ENCODE assay signal across 21 cellular contexts in genomic region chr1:36456391-36456928, GRCh38. TPM values are rescaled to one million over a fixed set of nuclear protein-coding genes. Genes with fewer than 3 reads are reported as not detected.
DNase-seq lines count a peak whose midpoint lies in the region; ATAC-seq, FAIRE-seq and TF ChIP-seq lines count a peak whose summit lies in the region.
"Had no signal": no experiment of that assay in that cellular context is flagged by ENCODE, and none has a peak within 500 bp of the region (broad histone marks: within the 10 kb centered on the region; RNA-seq: fewer than 3 reads in every experiment).

No MANE protein-coding gene starts in this region.

- intact Hi-C loops in activated CD4-positive, alpha-beta T cell treated with anti-CD3 and anti-CD28 coated beads, Interleukin-2, amount 10 ng/mL, durations not matched to agents 24 days and 14 days (cut with micrococcal nuclease), result no loop called here
- intact Hi-C loops in K562 (cut with micrococcal nuclease), result no loop called here

- H3K79me2 ChIP-seq in K562 (ENCODE audit: control insufficient read depth, insufficient read depth, low read length) (no peaks in the 10 kb centered on the region), SK-N-SH (ENCODE audit: insufficient read depth) (no peaks in the 10 kb centered on the region)

- BruUV-seq in K562 (replicated peaks; lab: Mats Ljungman, UMichigan), result no TSS peak

- no peak overlapping the region for H2AFZ ChIP-seq in K562 (ENCODE audit: low read depth, low read length)
- no peak overlapping the region for H2AFZ ChIP-seq in SK-N-SH (ENCODE audit: low read depth)

- H3K36me3 Mint-ChIP-seq in activated CD4-positive, alpha-beta T cell treated with anti-CD3 and anti-CD28 coated beads, Interleukin-2, amount 10 ng/mL, durations not matched to agents 24 days and 14 days (ENCODE audit: low read depth), result peaks cover 55% of the 10 kb centered on the region
- peaks cover 62% of the 10 kb centered on the region for H3K36me3 Mint-ChIP-seq in stimulated activated naive CD8-positive, alpha-beta T cell treated with anti-CD3 and anti-CD28 coated beads, Interleukin-15, Interleukin-2, amounts not matched to agents 100 ng/mL and 50 ng/mL, for 24 hours (ENCODE audit: low read depth)

- peaks cover 12% of the 10 kb centered on the region for H3F3A ChIP-seq in SK-N-SH (replicated peaks; ENCODE audit: insufficient read depth)

- H3K4me1 ChIP-seq in K562 (replicated peaks in 1 of 2; ENCODE audit: control insufficient read depth in 2 of 2, insufficient read depth in 2 of 2, low read length in 2 of 2) (peaks cover 10 to 17% of the 10 kb centered on the region in 2 experiments; a peak in 4 of 5 replicates), SK-N-SH (ENCODE audit: control insufficient read depth in 1 of 2, insufficient read depth in 2 of 2, low read depth in 1 of 2, low read length in 1 of 2) (no peaks in the 10 kb centered on the region), small intestine (ENCODE audit: control insufficient read depth in 2 of 2, insufficient read depth in 1 of 2, low read depth in 1 of 2, low read length in 1 of 2) (no peaks in the 10 kb centered on the region)
- H3K4me1 ChIP-seq: Peyer's patch had no signal

- H3K27ac ChIP-seq in K562 (ENCODE audit: extremely low read depth, low read depth, low read length) (no peak overlapping the region), SK-N-SH (ENCODE audit: low read depth in 2 of 2, low read length in 1 of 2) (no peak overlapping the region), small intestine (ENCODE audit: low read depth in 1 of 2, low read length in 1 of 2) (no peak overlapping the region)
- H3K27ac ChIP-seq: Peyer's patch had no signal

- FAIRE-seq in K562 (lab: Jason Lieb, UNC) (no peak), small intestine (lab: Jason Lieb, UNC) (no peak)
- FAIRE-seq: GM18507 had no signal

- H3K4me3 ChIP-seq in K562, result no peak overlapping the region
- no peak overlapping the region for H3K4me3 ChIP-seq in SK-N-SH (ENCODE audit: low read depth in 2 of 2, low read length in 1 of 2)
- H3K4me3 ChIP-seq in small intestine (ENCODE audit: low read depth in 1 of 2, low read length in 2 of 2), result no peak overlapping the region
- H3K4me3 ChIP-seq: Peyer's patch had no signal

- CTCF ChIA-PET in K562 (lab: Yijun Ruan, JAX; ENCODE audit: low intra/inter-chr PET ratio) (interaction anchor here (0.6 kb wide), 1 partner anchor 43 kb away, joined by 3 read pairs; no protein-coding TSS in a partner anchor), SK-N-SH (lab: Yijun Ruan, JAX) (no interaction called here)

- no peaks in the 10 kb centered on the region for H3K9me3 Mint-ChIP-seq in activated CD4-positive, alpha-beta T cell treated with anti-CD3 and anti-CD28 coated beads, Interleukin-2, amount 10 ng/mL, durations not matched to agents 24 days and 14 days
- no peaks in the 10 kb centered on the region for H3K9me3 Mint-ChIP-seq in stimulated activated naive CD8-positive, alpha-beta T cell treated with anti-CD3 and anti-CD28 coated beads, Interleukin-15, Interleukin-2, amounts not matched to agents 100 ng/mL and 50 ng/mL, for 24 hours
- H3K9me3 Mint-ChIP-seq: IgD-negative memory B cell had no signal

- H3K36me3 ChIP-seq in K562 (ENCODE audit: control insufficient read depth, insufficient read depth, low read length) (peaks cover 73% of the 10 kb centered on the region), SK-N-SH (replicated peaks in 1 of 2; ENCODE audit: control insufficient read depth in 1 of 2, insufficient read depth in 2 of 2, low read length in 1 of 2) (peaks cover 44 to 51% of the 10 kb centered on the region in 2 experiments), small intestine (ENCODE audit: control insufficient read depth in 2 of 2, insufficient read depth in 2 of 2, low read length in 2 of 2) (peaks cover 8 to 24% of the 10 kb centered on the region in 2 donors)

- H4K20me1 ChIP-seq in K562 (replicated peaks; ENCODE audit: control insufficient read depth, insufficient read depth, low read length) (no peaks in the 10 kb centered on the region), SK-N-SH (ENCODE audit: insufficient read depth) (no peaks in the 10 kb centered on the region)

- ATAC-seq in stimulated activated naive CD8-positive, alpha-beta T cell treated with anti-CD3 and anti-CD28 coated beads, Interleukin-15, Interleukin-2, amounts not matched to agents 100 U/mL and 50 U/mL, for 24 hours, result no peak
- ATAC-seq in K562 (no peak), HG03095 (IDR thresholded peaks at IDR 0.05; ENCODE audit: unreplicated experiment) (no peak)

- TF ChIP-seq RAD21 in K562 (CRISPR knock-in tag; conservative IDR thresholded peaks at IDR 0.05 in 1 of 2, IDR thresholded peaks at IDR 0.05 in 1 of 2) (no peak), SK-N-SH (IDR thresholded peaks at IDR 0.05; ENCODE audit: low read length) (no peak)

- no peak overlapping the region for H3K9ac ChIP-seq in K562 (ENCODE audit: insufficient read depth in 1 of 2, low read depth in 2 of 2, low read length in 2 of 2)
- H3K9ac ChIP-seq in SK-N-SH, result no peak overlapping the region

- peaks cover 49% of the 10 kb centered on the region for H3K4me1 Mint-ChIP-seq in activated CD4-positive, alpha-beta T cell treated with anti-CD3 and anti-CD28 coated beads, Interleukin-2, amount 10 ng/mL, durations not matched to agents 24 days and 14 days
- peaks cover 36% of the 10 kb centered on the region for H3K4me1 Mint-ChIP-seq in stimulated activated naive CD8-positive, alpha-beta T cell treated with anti-CD3 and anti-CD28 coated beads, Interleukin-15, Interleukin-2, amounts not matched to agents 100 ng/mL and 50 ng/mL, for 24 hours (ENCODE audit: low read depth)

- TF ChIP-seq CTCF in K562 (IDR thresholded peaks at IDR 0.05 in 2 of 3, conservative IDR thresholded peaks at IDR 0.05 in 1 of 3; ENCODE audit: insufficient read depth in 2 of 3, low read depth in 1 of 3, low read length in 3 of 3) (no peak), SK-N-SH (IDR thresholded peaks at IDR 0.05) (no peak)

- H3K4me2 ChIP-seq in K562 (ENCODE audit: insufficient read depth, low read length), result no peak overlapping the region
- no peak overlapping the region for H3K4me2 ChIP-seq in SK-N-SH

- TF ChIP-seq EP300 in K562 (IDR thresholded peaks at IDR 0.05; ENCODE audit: low read length) (no peak), SK-N-SH (IDR thresholded peaks at IDR 0.05; ENCODE audit: borderline replicate concordance in 1 of 2, low read depth in 1 of 2, low read length in 1 of 2) (no peak)

- in situ Hi-C loops in K562 (cut with MboI), result no loop called here

- H3K9me1 ChIP-seq in K562 (ENCODE audit: control insufficient read depth, insufficient read depth, low read length), result no peaks in the 10 kb centered on the region

- peak overlapping the region; percentile 35 for H3K4me3 Mint-ChIP-seq in activated CD4-positive, alpha-beta T cell treated with anti-CD3 and anti-CD28 coated beads, Interleukin-2, amount 10 ng/mL, durations not matched to agents 24 days and 14 days
- no peak overlapping the region for H3K4me3 Mint-ChIP-seq in stimulated activated naive CD8-positive, alpha-beta T cell treated with anti-CD3 and anti-CD28 coated beads, Interleukin-15, Interleukin-2, amounts not matched to agents 100 ng/mL and 50 ng/mL, for 24 hours
- H3K4me3 Mint-ChIP-seq: IgD-negative memory B cell had no signal

- no peak for DNase-seq in activated CD4-positive, alpha-beta T cell treated with anti-CD3 and anti-CD28 coated beads, Interleukin-2, amount 10 ng/mL, durations not matched to agents 24 days and 14 days
- DNase-seq in activated CD4-positive, alpha-beta T cell treated with anti-CD3 and anti-CD28 coated beads for 1 hour, result no peak
- no peak for DNase-seq in stimulated activated naive CD8-positive, alpha-beta T cell treated with anti-CD3 and anti-CD28 coated beads, Interleukin-15, Interleukin-2, amounts not matched to agents 100 U/mL and 50 U/mL, for 24 hours
- no peak for DNase-seq in K562 (ENCODE audit: extremely low read depth in 1 of 4, low spot score in 3 of 4)
- DNase-seq in SK-N-SH, result no peak
- no peak for DNase-seq in small intestine
- DNase-seq: 8988T, C1 segment of cervical spinal cord, DMS153, H7, MV-4-11, NCI-H1417 treated with DMSO at 0.1 percent for 48 hours, NCI-H2029, NCI-H510A, NCI-H82, Peyer's patch, SHP77 treated with DMSO at 0.1 percent for 48 hours had no signal

- TF ChIP-seq POLR2A in K562 (conservative IDR thresholded peaks at IDR 0.05), result no peak

- H3K9me3 ChIP-seq in K562 (replicated peaks; ENCODE audit: control insufficient read depth, insufficient read depth, low read depth, low read length), result no peaks in the 10 kb centered on the region
- H3K9me3 ChIP-seq in SK-N-SH, result no peaks in the 10 kb centered on the region
- H3K9me3 ChIP-seq in small intestine (ENCODE audit: control insufficient read depth, low read depth), result no peaks in the 10 kb centered on the region
- H3K9me3 ChIP-seq: Peyer's patch had no signal

- no peaks in the 10 kb centered on the region for H3K27me3 ChIP-seq in K562 (ENCODE audit: control insufficient read depth in 2 of 2, insufficient read depth in 2 of 2, low read length in 2 of 2)
- no peaks in the 10 kb centered on the region for H3K27me3 ChIP-seq in SK-N-SH (ENCODE audit: insufficient read depth)
- H3K27me3 ChIP-seq in small intestine (ENCODE audit: control insufficient read depth in 2 of 2, insufficient read depth in 2 of 2, low read length in 2 of 2), result no peaks in the 10 kb centered on the region
- H3K27me3 ChIP-seq: Peyer's patch had no signal

- no peaks in the 10 kb centered on the region for H3K27me3 Mint-ChIP-seq in activated CD4-positive, alpha-beta T cell treated with anti-CD3 and anti-CD28 coated beads, Interleukin-2, amount 10 ng/mL, durations not matched to agents 24 days and 14 days
- H3K27me3 Mint-ChIP-seq in stimulated activated naive CD8-positive, alpha-beta T cell treated with anti-CD3 and anti-CD28 coated beads, Interleukin-15, Interleukin-2, amounts not matched to agents 100 ng/mL and 50 ng/mL, for 24 hours, result no peaks in the 10 kb centered on the region
- H3K27me3 Mint-ChIP-seq: IgD-negative memory B cell had no signal

- peak overlapping the region; percentile 57 for H3K27ac Mint-ChIP-seq in activated CD4-positive, alpha-beta T cell treated with anti-CD3 and anti-CD28 coated beads, Interleukin-2, amount 10 ng/mL, durations not matched to agents 24 days and 14 days
- H3K27ac Mint-ChIP-seq in stimulated activated naive CD8-positive, alpha-beta T cell treated with anti-CD3 and anti-CD28 coated beads, Interleukin-15, Interleukin-2, amounts not matched to agents 100 ng/mL and 50 ng/mL, for 24 hours, result peak overlapping the region; percentile 53
- H3K27ac Mint-ChIP-seq: IgD-negative memory B cell had no signal

- H3K9me2 ChIP-seq in SK-N-SH, result no peaks in the 10 kb centered on the region

- POLR2A ChIA-PET in K562 (lab: Yijun Ruan, JAX) (interaction anchor here (0.5 to 1.5 kb wide), 3 partner anchors 11 to 69 kb away, joined by 3 to 4 read pairs (median 4); no protein-coding TSS in a partner anchor), SK-N-SH (lab: Yijun Ruan, JAX) (no interaction called here)

RNA-seq across cellular contexts. Expression of gene OSCP1, which starts 6.2 kb away (rescaled TPM):
- 0.82 and 0.92 TPM in 2 replicates for total RNA-seq in activated CD4-positive, alpha-beta T cell treated with anti-CD3 and anti-CD28 coated beads, Interleukin-2, amount 10 ng/mL, durations not matched to agents 24 days and 14 days
- total RNA-seq in K562 (2011; cell fraction: chromatin; rRNA removed; ENCODE audit: low replicate concordance), result 0.74 TPM in 1 of 2 replicates, not detected in the other
- total RNA-seq in K562 (2011; cell fraction: nucleolus; rRNA removed), result not detected in 2 replicates
- total RNA-seq in K562 (2011; cell fraction: nucleoplasm; rRNA removed), result not detected in 2 replicates
- total RNA-seq in K562 (2014; rRNA removed) (0.36 TPM in 1 of 2 replicates, not detected in the other), K562 (2014; rRNA removed; fragmentation: Illumina TruSeq; extraction: Trizol) (not detected in 2 replicates), K562 (2015; rRNA removed; fragmentation: Illumina TruSeq; extraction: Trizol) (0.40 TPM in 1 of 2 replicates, not detected in the other), K562 (2021) (not detected in 2 replicates)
- polyA plus RNA-seq in K562 (2011; rRNA removed) (0.12 and 0.15 TPM in 2 replicates), K562 (2014; fragmentation: Illumina TruSeq; extraction: Trizol) (0.22 and 0.30 TPM in 2 replicates), K562 (2014; fragmentation: Nextera tagmentation; extraction: Ambion mirVana) (not detected), K562 (2014; rRNA removed) (not detected in 2 replicates), SK-N-SH (2012; rRNA removed) (11.9 and 15.2 TPM in 2 replicates), small intestine (1 to 10 TPM in 2 of 3 donors, under 1 TPM in 1; 0.89 to 4.3 (median 1.4) TPM)
- polyA plus RNA-seq in K562 (2011; cell fraction: cytosol; rRNA removed), result 0.35 TPM in 1 of 2 replicates, not detected in the other
- polyA plus RNA-seq in K562 (2011; cell fraction: nucleus; rRNA removed), result 0.46 TPM in 1 of 2 replicates, not detected in the other
- 0.42 and 0.50 TPM in 2 replicates for polyA plus RNA-seq in K562 (2012)
- not detected in 2 replicates for polyA minus RNA-seq in K562 (2011; rRNA and poly(A)+ RNA removed)
- not detected in 2 replicates for polyA minus RNA-seq in K562 (2011; cell fraction: cytosol; rRNA and poly(A)+ RNA removed)
- 0.33 TPM in 1 of 2 replicates, not detected in the other for polyA minus RNA-seq in K562 (2011; cell fraction: nucleus; rRNA and poly(A)+ RNA removed)
- polyA plus RNA-seq in SK-N-SH (2012; cell fraction: cytosol; rRNA removed), result 13.2 TPM in 2 replicates
- 14.2 and 14.4 TPM in 2 replicates for polyA plus RNA-seq in SK-N-SH (2012; cell fraction: nucleus; rRNA removed)

RNA-seq across cellular contexts. Expression of gene MRPS15, which starts 7.7 kb away (rescaled TPM):
- total RNA-seq in activated CD4-positive, alpha-beta T cell treated with anti-CD3 and anti-CD28 coated beads, Interleukin-2, amount 10 ng/mL, durations not matched to agents 24 days and 14 days, result 117 and 126 TPM in 2 replicates
- total RNA-seq in K562 (2011; cell fraction: chromatin; rRNA removed; ENCODE audit: low replicate concordance), result 49.1 and 50.5 TPM in 2 replicates
- 46.1 and 55.5 TPM in 2 replicates for total RNA-seq in K562 (2011; cell fraction: nucleolus; rRNA removed)
- total RNA-seq in K562 (2011; cell fraction: nucleoplasm; rRNA removed), result 59.8 and 81.0 TPM in 2 replicates
- total RNA-seq in K562 (2014; rRNA removed) (209 and 251 TPM in 2 replicates), K562 (2014; rRNA removed; fragmentation: Illumina TruSeq; extraction: Trizol) (156 and 166 TPM in 2 replicates), K562 (2015; rRNA removed; fragmentation: Illumina TruSeq; extraction: Trizol) (148 and 156 TPM in 2 replicates), K562 (2021) (144 and 164 TPM in 2 replicates)
- polyA plus RNA-seq in K562 (2011; rRNA removed) (119 and 149 TPM in 2 replicates), K562 (2014; fragmentation: Illumina TruSeq; extraction: Trizol) (223 and 237 TPM in 2 replicates), K562 (2014; fragmentation: Nextera tagmentation; extraction: Ambion mirVana) (100 to 1,000 TPM in 1 of 2 experiments, 10 to 100 TPM in 1; 62.9 to 107 TPM), K562 (2014; rRNA removed) (250 and 286 TPM in 2 replicates), SK-N-SH (2012; rRNA removed) (64.2 and 75.1 TPM in 2 replicates), small intestine (100 to 1,000 TPM; 102 to 122 (median 116) TPM)
- 89.3 and 95.0 TPM in 2 replicates for polyA plus RNA-seq in K562 (2011; cell fraction: cytosol; rRNA removed)
- 47.9 and 56.5 TPM in 2 replicates for polyA plus RNA-seq in K562 (2011; cell fraction: nucleus; rRNA removed)
- polyA plus RNA-seq in K562 (2012), result 112 and 119 TPM in 2 replicates
- polyA minus RNA-seq in K562 (2011; rRNA and poly(A)+ RNA removed), result 79.2 and 97.3 TPM in 2 replicates
- 31.1 and 33.4 TPM in 2 replicates for polyA minus RNA-seq in K562 (2011; cell fraction: cytosol; rRNA and poly(A)+ RNA removed)
- 15.9 and 31.7 TPM in 2 replicates for polyA minus RNA-seq in K562 (2011; cell fraction: nucleus; rRNA and poly(A)+ RNA removed)
- polyA plus RNA-seq in SK-N-SH (2012; cell fraction: cytosol; rRNA removed), result 85.3 and 93.6 TPM in 2 replicates
- 39.3 and 42.8 TPM in 2 replicates for polyA plus RNA-seq in SK-N-SH (2012; cell fraction: nucleus; rRNA removed)

RNA-seq across cellular contexts. Expression of gene CSF3R, which starts 26.3 kb away (rescaled TPM):
- total RNA-seq in activated CD4-positive, alpha-beta T cell treated with anti-CD3 and anti-CD28 coated beads, Interleukin-2, amount 10 ng/mL, durations not matched to agents 24 days and 14 days, result 0.07 and 0.16 TPM in 2 replicates
- total RNA-seq in K562 (2011; cell fraction: chromatin; rRNA removed; ENCODE audit: low replicate concordance), result 2.6 and 2.7 TPM in 2 replicates
- total RNA-seq in K562 (2011; cell fraction: nucleolus; rRNA removed), result 1.5 and 2.0 TPM in 2 replicates
- total RNA-seq in K562 (2011; cell fraction: nucleoplasm; rRNA removed), result 0.95 and 1.7 TPM in 2 replicates
- total RNA-seq in K562 (2014; rRNA removed), result 0.32 and 0.78 TPM in 2 replicates
- total RNA-seq in K562 (2014; rRNA removed; fragmentation: Illumina TruSeq; extraction: Trizol), result 0.03 and 0.22 TPM in 2 replicates
- 0.54 and 0.79 TPM in 2 replicates for total RNA-seq in K562 (2015; rRNA removed; fragmentation: Illumina TruSeq; extraction: Trizol)
- total RNA-seq in K562 (2021), result 0.25 and 0.71 TPM in 2 replicates
- 0.21 and 0.57 TPM in 2 replicates for polyA plus RNA-seq in K562 (2011; rRNA removed)
- 0.18 and 0.35 TPM in 2 replicates for polyA plus RNA-seq in K562 (2011; cell fraction: cytosol; rRNA removed)
- 1.3 and 1.6 TPM in 2 replicates for polyA plus RNA-seq in K562 (2011; cell fraction: nucleus; rRNA removed)
- 0.92 and 13.0 TPM in 2 replicates for polyA plus RNA-seq in K562 (2012)
- polyA plus RNA-seq in K562 (2014; fragmentation: Illumina TruSeq; extraction: Trizol), result 0.40 and 0.48 TPM in 2 replicates
- polyA plus RNA-seq in K562 (2014; fragmentation: Nextera tagmentation; extraction: Ambion mirVana), result under 1 TPM in 1 of 2 experiments, not detected in 1; 0.21 TPM
- polyA plus RNA-seq in K562 (2014; rRNA removed), result 0.50 and 0.86 TPM in 2 replicates
- 0.25 and 0.36 TPM in 2 replicates for polyA minus RNA-seq in K562 (2011; rRNA and poly(A)+ RNA removed)
- polyA minus RNA-seq in K562 (2011; cell fraction: cytosol; rRNA and poly(A)+ RNA removed), result not detected in 2 replicates
- 0.78 and 1.3 TPM in 2 replicates for polyA minus RNA-seq in K562 (2011; cell fraction: nucleus; rRNA and poly(A)+ RNA removed)
- not detected in 2 replicates for polyA plus RNA-seq in SK-N-SH (2012; rRNA removed)
- under 0.01 TPM in 1 of 2 replicates, not detected in the other for polyA plus RNA-seq in SK-N-SH (2012; cell fraction: cytosol; rRNA removed)
- 0.01 TPM in 1 of 2 replicates, not detected in the other for polyA plus RNA-seq in SK-N-SH (2012; cell fraction: nucleus; rRNA removed)
- polyA plus RNA-seq in small intestine, result 1 to 10 TPM; 1.4 to 5.1 (median 2.4) TPM

RNA-seq across cellular contexts. Expression of gene LSM10, which starts 58.8 kb away (rescaled TPM):
- total RNA-seq in activated CD4-positive, alpha-beta T cell treated with anti-CD3 and anti-CD28 coated beads, Interleukin-2, amount 10 ng/mL, durations not matched to agents 24 days and 14 days, result 58.6 and 61.6 TPM in 2 replicates
- 20.5 and 63.8 TPM in 2 replicates for total RNA-seq in K562 (2011; cell fraction: chromatin; rRNA removed; ENCODE audit: low replicate concordance)
- total RNA-seq in K562 (2011; cell fraction: nucleolus; rRNA removed), result 55.5 and 59.9 TPM in 2 replicates
- total RNA-seq in K562 (2011; cell fraction: nucleoplasm; rRNA removed), result 40.9 and 45.8 TPM in 2 replicates
- total RNA-seq in K562 (2014; rRNA removed) (68.9 and 94.6 TPM in 2 replicates), K562 (2014; rRNA removed; fragmentation: Illumina TruSeq; extraction: Trizol) (9.8 and 13.2 TPM in 2 replicates), K562 (2015; rRNA removed; fragmentation: Illumina TruSeq; extraction: Trizol) (21.8 and 23.3 TPM in 2 replicates), K562 (2021) (85.7 and 88.0 TPM in 2 replicates)
- polyA plus RNA-seq in K562 (2011; rRNA removed) (91.4 and 95.2 TPM in 2 replicates), K562 (2014; fragmentation: Illumina TruSeq; extraction: Trizol) (122 and 153 TPM in 2 replicates), K562 (2014; fragmentation: Nextera tagmentation; extraction: Ambion mirVana) (10 to 100 TPM; 34.8 to 56.9 TPM), K562 (2014; rRNA removed) (146 and 168 TPM in 2 replicates), SK-N-SH (2012; rRNA removed) (87.5 and 96.8 TPM in 2 replicates), small intestine (10 to 100 TPM; 48.1 to 55.5 (median 51.9) TPM)
- 111 and 190 TPM in 2 replicates for polyA plus RNA-seq in K562 (2011; cell fraction: cytosol; rRNA removed)
- polyA plus RNA-seq in K562 (2011; cell fraction: nucleus; rRNA removed), result 44.9 and 48.3 TPM in 2 replicates
- 91.2 and 105 TPM in 2 replicates for polyA plus RNA-seq in K562 (2012)
- 26.2 and 41.8 TPM in 2 replicates for polyA minus RNA-seq in K562 (2011; rRNA and poly(A)+ RNA removed)
- polyA minus RNA-seq in K562 (2011; cell fraction: cytosol; rRNA and poly(A)+ RNA removed), result 26.6 and 38.0 TPM in 2 replicates
- 17.1 and 23.5 TPM in 2 replicates for polyA minus RNA-seq in K562 (2011; cell fraction: nucleus; rRNA and poly(A)+ RNA removed)
- 64.7 and 79.1 TPM in 2 replicates for polyA plus RNA-seq in SK-N-SH (2012; cell fraction: cytosol; rRNA removed)
- 40.1 and 40.2 TPM in 2 replicates for polyA plus RNA-seq in SK-N-SH (2012; cell fraction: nucleus; rRNA removed)
